ENCODE assay signal across 23 cellular contexts in the genomic region with DNA sequence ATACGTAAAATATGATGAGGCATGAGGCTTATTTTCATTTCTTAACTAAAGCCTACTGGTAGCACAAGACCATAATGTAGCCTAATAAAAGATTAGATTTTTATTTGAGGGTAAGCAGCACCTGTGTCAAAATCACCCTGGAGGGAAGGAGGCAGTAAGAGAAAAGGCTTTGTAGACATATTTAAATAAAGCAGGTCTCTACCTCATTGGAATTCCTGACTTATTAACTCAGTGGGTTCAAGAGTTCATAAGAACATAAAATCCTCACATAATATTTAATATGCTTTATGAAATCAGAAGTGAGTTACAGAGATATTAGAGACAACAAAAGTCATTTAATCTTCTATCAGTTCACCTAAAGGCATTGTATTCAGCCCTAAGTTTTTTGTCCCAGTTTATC.
DNase-seq lines count a peak whose midpoint lies in the region; FAIRE-seq and TF ChIP-seq lines count a peak whose summit lies in the region.
"Had no signal": no experiment of that assay in that cellular context is flagged by ENCODE, and none has a peak within 500 bp of the region (broad histone marks: within the 10 kb centered on the region; RNA-seq: fewer than 3 reads in every experiment).

No MANE protein-coding gene starts in this region.

- CTCF ChIA-PET in PC-9 (lab: Charles Lee), result no interaction called here

- H3K4me1 ChIP-seq in PC-9 (replicated peaks; ENCODE audit: insufficient read depth), result peaks cover 9% of the 10 kb centered on the region
- H3K4me1 ChIP-seq in GM23248 (ENCODE audit: insufficient read depth), result peaks cover 11% of the 10 kb centered on the region; the same call in 1 of the 2 replicates
- H3K4me1 ChIP-seq in adrenal gland (replicated peaks in 1 of 2), result no peaks in the 10 kb centered on the region

- no peak overlapping the region for H3K9ac ChIP-seq in GM23248

- H3K4me2 ChIP-seq in PC-9 (no peak overlapping the region), GM23248 (ENCODE audit: unreplicated experiment) (no peak overlapping the region)

- H3K27ac ChIP-seq in PC-9, result no peak overlapping the region
- no peak overlapping the region for H3K27ac ChIP-seq in GM23248
- H3K27ac ChIP-seq in adrenal gland, result no peak overlapping the region

- no peaks in the 10 kb centered on the region for H3K36me3 Mint-ChIP-seq in mesothelial cell of epicardium
- H3K36me3 Mint-ChIP-seq: IgD-negative memory B cell had no signal

- intact Hi-C loops in PC-9 (cut with micrococcal nuclease; ENCODE audit: unreplicated experiment) (no loop called here), adrenal gland (cut with DNase I) (no loop called here)

- H3K27ac Mint-ChIP-seq in mesothelial cell of epicardium, result peak overlapping the region; percentile 92
- H3K27ac Mint-ChIP-seq: B cell, IgD-negative memory B cell had no signal

- in situ Hi-C loops in GM23248 (cut with MboI), result no loop called here

- TF ChIP-seq CTCF in PC-9 (conservative IDR thresholded peaks at IDR 0.05), result no peak
- no peak for TF ChIP-seq CTCF in bronchial epithelial cell (IDR thresholded peaks at IDR 0.05; ENCODE audit: insufficient read depth, low read length, severe bottlenecking)
- no peak for TF ChIP-seq CTCF in mesothelial cell of epicardium (IDR thresholded peaks at IDR 0.05; ENCODE audit: unreplicated experiment)
- no peak for TF ChIP-seq CTCF in adrenal gland (IDR thresholded peaks at IDR 0.05)

- H3K4me3 ChIP-seq in PC-9 (no peak overlapping the region), bronchial epithelial cell (ENCODE audit: low read depth, low read length) (no peak overlapping the region), GM23248 (no peak overlapping the region), adrenal gland (no peak overlapping the region)

- no peak for FAIRE-seq in bronchial epithelial cell (lab: Jason Lieb, UNC)

- H3K79me2 ChIP-seq in PC-9 (ENCODE audit: low read depth) (no peaks in the 10 kb centered on the region), GM23248 (ENCODE audit: insufficient read depth) (no peaks in the 10 kb centered on the region)

- H3K4me3 Mint-ChIP-seq in mesothelial cell of epicardium, result no peak overlapping the region
- H3K4me3 Mint-ChIP-seq: B cell, IgD-negative memory B cell had no signal

- no peaks in the 10 kb centered on the region for H3K9me2 ChIP-seq in PC-9 (ENCODE audit: insufficient read depth)
- no peaks in the 10 kb centered on the region for H3K9me2 ChIP-seq in GM23248 (ENCODE audit: insufficient read depth)

- BruUV-seq in PC-9 (replicated peaks; lab: Mats Ljungman, UMichigan), result no TSS peak

- peaks cover 6% of the 10 kb centered on the region; the same call in 1 of the 2 replicates for H3K9me3 ChIP-seq in PC-9 (ENCODE audit: insufficient read depth, low read depth)
- no peaks in the 10 kb centered on the region for H3K9me3 ChIP-seq in GM23248 (ENCODE audit: low read depth)
- H3K9me3 ChIP-seq in adrenal gland (replicated peaks in 1 of 3), result no peaks in the 10 kb centered on the region

- no peak for TF ChIP-seq POLR2A in adrenal gland (IDR thresholded peaks at IDR 0.05)

- H3F3A ChIP-seq in PC-9 (ENCODE audit: insufficient read depth, low read depth) (no peaks in the 10 kb centered on the region), GM23248 (ENCODE audit: insufficient read depth) (peaks cover 15% of the 10 kb centered on the region)

- peaks cover 41% of the 10 kb centered on the region for H3K4me1 Mint-ChIP-seq in mesothelial cell of epicardium
- H3K4me1 Mint-ChIP-seq: B cell, IgD-negative memory B cell had no signal

- POLR2A ChIA-PET in PC-9 (lab: Charles Lee; ENCODE audit: unreplicated experiment), result no interaction called here

- H3K27me3 Mint-ChIP-seq in mesothelial cell of epicardium (ENCODE audit: low read depth), result no peaks in the 10 kb centered on the region
- H3K27me3 Mint-ChIP-seq: B cell, IgD-negative memory B cell had no signal

- H4K20me1 ChIP-seq in PC-9 (ENCODE audit: insufficient read depth), result no peaks in the 10 kb centered on the region
- H4K20me1 ChIP-seq in GM23248 (ENCODE audit: insufficient read depth), result no peaks in the 10 kb centered on the region

- no peaks in the 10 kb centered on the region for H3K27me3 ChIP-seq in PC-9 (ENCODE audit: insufficient read depth, low read depth)
- H3K27me3 ChIP-seq in bronchial epithelial cell (ENCODE audit: control insufficient read depth, insufficient read depth, low read length), result no peaks in the 10 kb centered on the region
- H3K27me3 ChIP-seq in GM23248 (replicated peaks; ENCODE audit: insufficient read depth), result no peaks in the 10 kb centered on the region
- no peaks in the 10 kb centered on the region for H3K27me3 ChIP-seq in adrenal gland

- H3K36me3 ChIP-seq in PC-9 (ENCODE audit: low read depth) (no peaks in the 10 kb centered on the region), bronchial epithelial cell (ENCODE audit: control insufficient read depth, insufficient read depth, low read length) (no peaks in the 10 kb centered on the region), GM23248 (ENCODE audit: low read depth) (no peaks in the 10 kb centered on the region), adrenal gland (replicated peaks in 1 of 2) (no peaks in the 10 kb centered on the region)

- peak; percentile 32 for DNase-seq in ELR (ENCODE audit: low read depth)
- DNase-seq in PC-9, result peak in 1 of 2 experiments; percentile 45
- peak; percentile 54 for DNase-seq in bronchial epithelial cell (ENCODE audit: low read depth)
- DNase-seq in mesothelial cell of epicardium (ENCODE audit: low spot score in 2 of 2, unreplicated experiment in 2 of 2), result no peak
- no peak for DNase-seq in GM23248
- no peak for DNase-seq in adrenal gland
- no peak for DNase-seq in medulla oblongata (ENCODE audit: extremely low spot score)
- no peak for DNase-seq in activated T-cell treated with anti-CD3 and anti-CD28 coated beads, Interleukin-2, amount 50 U/mL, for 1 hour
- DNase-seq: DMS 273 treated with DMSO at 0.1 percent for 48 hours; DND-41; H7; Karpas-422; MM.1S; NCI-H1092; NCI-H1436 treated with DMSO at 0.1 percent for 48 hours; NCI-H2029 treated with DMSO at 0.1 percent for 48 hours; NCI-H2171; NCI-H446; NCI-H69; NK-92 treated with Interleukin-12 subunit alpha and Interleukin-12 subunit beta, amount 100 ng/mL, for 24 hours; RPMI8226 had no signal

- H2AFZ ChIP-seq in PC-9 (peak overlapping the region; percentile 12; the same call in 1 of the 2 replicates), GM23248 (no peak overlapping the region)

- WGBS in GM23248 (ENCODE audit: low coverage in 1 of 2, low lambda C conversion rate in 2 of 2, missing lambda C conversion rate in 2 of 2), 2 experiments, result 95 to 98% methylated on average over 1 of the region's 1 CpG
- 83 to 87% (median 85%) methylated on average over 1 of the region's 1 CpG for WGBS in adrenal gland, 4 donors

- H3K9me3 Mint-ChIP-seq in mesothelial cell of epicardium, result no peaks in the 10 kb centered on the region

Comparison
In these comparisons a context has a peak if more than half of its experiments do, and no peak if none do; other contexts are left out.
1. DNase-seq: peak in ELR (single experiment) and bronchial epithelial cell (single experiment); none in mesothelial cell of epicardium (0 of 2), GM23248 (single experiment), adrenal gland (0 of 7), medulla oblongata (single experiment) and activated T-cell treated with anti-CD3 and anti-CD28 coated beads, Interleukin-2, amount 50 U/mL, for 1 hour (single experiment).